25 cellular contexts compared by ENCODE assay signal in the genomic region with DNA sequence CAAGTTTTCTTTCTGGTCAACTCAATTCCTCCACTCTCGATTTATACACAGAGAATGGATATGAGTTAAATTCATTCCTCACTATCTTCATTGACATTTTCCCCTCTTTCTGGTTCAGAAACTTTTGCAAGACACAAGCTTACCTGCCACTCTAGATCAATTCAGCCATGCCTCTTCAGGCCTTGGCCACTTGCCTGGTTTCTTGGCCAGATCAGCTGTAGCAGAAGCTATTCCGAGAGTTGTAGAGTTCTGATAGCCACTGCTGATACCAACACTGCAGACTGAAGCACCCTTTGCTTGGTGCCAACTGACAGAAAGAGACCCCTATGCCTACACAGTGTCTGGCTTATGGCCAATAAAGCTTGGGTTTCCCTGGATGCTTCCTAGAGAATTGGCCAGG.
"Had no signal": no experiment of that assay in that cellular context is flagged by ENCODE, and none has a peak within 500 bp of the region (broad histone marks: within the 10 kb centered on the region; RNA-seq: fewer than 3 reads in every experiment).

No MANE protein-coding gene starts in this region.

- H3K27me3 ChIP-seq: adrenal gland, SJSA1 had no signal

- H3K4me3 ChIP-seq: adrenal gland, SJSA1 had no signal

- H3K36me3 Mint-ChIP-seq: activated naive CD8-positive, alpha-beta T cell treated with anti-CD3 and anti-CD28 coated beads, Interleukin-2, amount 10 ng/mL, durations not matched to agents 7 days and 5 days; IgD-negative memory B cell had no signal

- H3K36me3 ChIP-seq: adrenal gland, SJSA1 had no signal

- DNase-seq: activated CD4-positive, alpha-beta T cell treated with anti-CD3 and anti-CD28 coated beads for 4 hours; activated CD4-positive, alpha-beta T cell treated with anti-CD3 and anti-CD28 coated beads, Interleukin-2, amount 50 U/mL, for 4 hours; activated CD8-positive, alpha-beta memory T cell treated with anti-CD3 and anti-CD28 coated beads, Interleukin-2, amount 50 U/mL, for 48 hours; activated CD8-positive, alpha-beta T cell treated with anti-CD3 and anti-CD28 coated beads, Interleukin-2, amount 10 ng/mL, durations not matched to agents 7 days and 5 days; activated naive CD4-positive, alpha-beta T cell treated with anti-CD3 and anti-CD28 coated beads, Interleukin-2, amount 50 U/mL, for 16 hours; activated naive CD8-positive, alpha-beta T cell treated with anti-CD3 and anti-CD28 coated beads, Interleukin-2, amount 10 ng/mL, durations not matched to agents 7 days and 5 days; activated T-cell treated with anti-CD3 and anti-CD28 coated beads, Interleukin-2, amount 50 U/mL, for 1 hour; adrenal gland; anterior cingulate cortex; KG1; NCI-H1048; NCI-H187 treated with DMSO at 0.1 percent for 48 hours; NCI-H2081 treated with DMSO at 0.1 percent for 48 hours; NCI-H2171 treated with DMSO at 0.1 percent for 48 hours; NCI-H226; NCI-H526; NCI-H774; NK-92 treated with Interleukin-12 subunit alpha and Interleukin-12 subunit beta, amount 100 ng/mL, for 24 hours; PC-3; SHP77 had no signal

- H3K27ac Mint-ChIP-seq: activated CD8-positive, alpha-beta T cell treated with anti-CD3 and anti-CD28 coated beads, Interleukin-2, amount 10 ng/mL, durations not matched to agents 7 days and 5 days; activated naive CD8-positive, alpha-beta T cell treated with anti-CD3 and anti-CD28 coated beads, Interleukin-2, amount 10 ng/mL, durations not matched to agents 7 days and 5 days; IgD-negative memory B cell; T-helper 1 cell treated with Interleukin-12 subunit alpha and Interleukin-12 subunit beta and Interleukin-4 antibody, amounts not matched to agents 30 μg/mL and 1 μg/mL, for 36 hours had no signal

- ATAC-seq: activated CD4-positive, CD25-positive, alpha-beta regulatory T cell treated with anti-CD3 and anti-CD28 coated beads, Interleukin-2, amount 50 U/mL, for 24 hours; activated CD8-positive, alpha-beta T cell treated with anti-CD3 and anti-CD28 coated beads, Interleukin-2, amount 10 ng/mL, durations not matched to agents 7 days and 5 days; PC-3; SK-N-SH treated with all-trans-retinoic acid at 6 μM for 48 hours had no signal

- H3K4me3 Mint-ChIP-seq: activated CD8-positive, alpha-beta T cell treated with anti-CD3 and anti-CD28 coated beads, Interleukin-2, amount 10 ng/mL, durations not matched to agents 7 days and 5 days; activated naive CD8-positive, alpha-beta T cell treated with anti-CD3 and anti-CD28 coated beads, Interleukin-2, amount 10 ng/mL, durations not matched to agents 7 days and 5 days; IgD-negative memory B cell; T-helper 1 cell treated with Interleukin-12 subunit alpha and Interleukin-12 subunit beta and Interleukin-4 antibody, amounts not matched to agents 30 μg/mL and 1 μg/mL, for 36 hours had no signal

- H3K27ac ChIP-seq: adrenal gland, SJSA1 had no signal

- H3K4me1 ChIP-seq: adrenal gland, SJSA1 had no signal

- H3K4me1 Mint-ChIP-seq: activated naive CD8-positive, alpha-beta T cell treated with anti-CD3 and anti-CD28 coated beads, Interleukin-2, amount 10 ng/mL, durations not matched to agents 7 days and 5 days; IgD-negative memory B cell had no signal

- H3K9me3 ChIP-seq: SJSA1 had no signal

- H3K27me3 Mint-ChIP-seq: activated naive CD8-positive, alpha-beta T cell treated with anti-CD3 and anti-CD28 coated beads, Interleukin-2, amount 10 ng/mL, durations not matched to agents 7 days and 5 days; IgD-negative memory B cell had no signal
